In genomic region chr11:27497911-27498310, GRCh38 we compare ENCODE assay signal across 27 cellular contexts.
"Had no signal": no experiment of that assay in that cellular context is flagged by ENCODE, and none has a peak within 500 bp of the region (broad histone marks: within the 10 kb centered on the region; RNA-seq: fewer than 3 reads in every experiment).

No MANE protein-coding gene starts in this region.

- H3K27me3 ChIP-seq: pancreas, spleen, tibial nerve, uterus had no signal

- H3K27ac Mint-ChIP-seq: mesothelial cell of epicardium; stimulated activated memory B cell treated with anti-CD40 and anti-IgM and Interleukin-4, amounts not matched to agents 10 μg/mL and 1 μg/mL and 100 μg/mL, for 72 hours; stimulated activated naive CD8-positive, alpha-beta T cell treated with anti-CD3 and anti-CD28 coated beads, Interleukin-15, amount 100 ng/mL, for 72 hours; type B pancreatic cell had no signal

- H3K9me3 Mint-ChIP-seq: mesothelial cell of epicardium; naive thymus-derived CD8-positive, alpha-beta T cell; nephron; neural crest cell; stimulated activated memory B cell treated with anti-CD40 and anti-IgM and Interleukin-4, amounts not matched to agents 10 μg/mL and 1 μg/mL and 100 μg/mL, for 72 hours; stimulated activated naive CD8-positive, alpha-beta T cell treated with anti-CD3 and anti-CD28 coated beads, Interleukin-15, amount 100 ng/mL, for 72 hours; type B pancreatic cell had no signal

- ATAC-seq: stimulated activated memory B cell treated with anti-CD40 and anti-IgM and Interleukin-4, amounts not matched to agents 10 μg/mL and 1 μg/mL and 100 μg/mL, for 72 hours had no signal

- H3K36me3 ChIP-seq: prostate gland, uterus had no signal

- H3K27ac ChIP-seq: left ventricle myocardium inferior, pancreas, prostate gland, skin epidermis, spleen, tibial nerve had no signal

- H3K4me3 ChIP-seq: left ventricle myocardium inferior, lung, pancreas, prostate gland, skin epidermis, spleen, tibial nerve, uterus had no signal

- H3K4me3 Mint-ChIP-seq: mesothelial cell of epicardium; naive thymus-derived CD8-positive, alpha-beta T cell; neural crest cell; stimulated activated memory B cell treated with anti-CD40 and anti-IgM and Interleukin-4, amounts not matched to agents 10 μg/mL and 1 μg/mL and 100 μg/mL, for 72 hours; stimulated activated naive CD8-positive, alpha-beta T cell treated with anti-CD3 and anti-CD28 coated beads, Interleukin-15, amount 100 ng/mL, for 72 hours; type B pancreatic cell had no signal

- FAIRE-seq: keratinocyte had no signal

- DNase-seq: left ventricle myocardium inferior; mesendoderm; nucleus accumbens; pancreas; posterior cingulate gyrus; retina; right cardiac atrium; spleen; stimulated activated CD4-positive, alpha-beta T cell treated with anti-CD3 and anti-CD28 coated beads, Interleukin-1b, Interleukin-23, amount 100 ng/mL, for 48 hours; stimulated activated CD4-positive, alpha-beta T cell treated with anti-CD3 and anti-CD28 coated beads, Interleukin-2, amount 100 ng/mL, for 48 hours; stimulated activated CD4-positive, alpha-beta T cell treated with anti-CD3 and anti-CD28 coated beads, Interleukin-4, amount 100 ng/mL, for 4 hours; stimulated activated CD8-positive, alpha-beta memory T cell treated with anti-CD3 and anti-CD28 coated beads, Interleukin-4, amount 100 ng/mL, for 48 hours; stimulated activated naive CD4-positive, alpha-beta T cell treated with Interleukin-2 at 50 U/mL for 16 hours; stimulated activated naive CD8-positive, alpha-beta T cell treated with anti-CD3 and anti-CD28 coated beads, Interleukin-15, amount 100 ng/mL, for 72 hours; substantia nigra; uterus had no signal

- H3K4me1 ChIP-seq: prostate gland had no signal

- H3K9me3 ChIP-seq: left ventricle myocardium inferior, pancreas, prostate gland, spleen, tibial nerve, uterus had no signal

- H3K27me3 Mint-ChIP-seq: naive thymus-derived CD8-positive, alpha-beta T cell; stimulated activated memory B cell treated with anti-CD40 and anti-IgM and Interleukin-4, amounts not matched to agents 10 μg/mL and 1 μg/mL and 100 μg/mL, for 72 hours; stimulated activated naive CD8-positive, alpha-beta T cell treated with anti-CD3 and anti-CD28 coated beads, Interleukin-15, amount 100 ng/mL, for 72 hours; type B pancreatic cell had no signal
